28 cellular contexts compared by ENCODE assay signal in genomic region chr10:72890086-72890485, GRCh38. TPM values are rescaled to one million over a fixed set of nuclear protein-coding genes. Genes with fewer than 3 reads are reported as not detected.
"Had no signal": no experiment of that assay in that cellular context is flagged by ENCODE, and none has a peak within 500 bp of the region (broad histone marks: within the 10 kb centered on the region; RNA-seq: fewer than 3 reads in every experiment).

No MANE protein-coding gene starts in this region.

- H3K4me3 ChIP-seq: cardiac muscle cell, SK-N-MC had no signal

- H3K9me3 Mint-ChIP-seq: activated CD4-positive, alpha-beta memory T cell treated with anti-CD3 and anti-CD28 coated beads for 36 hours; activated CD4-positive, alpha-beta T cell treated with anti-CD3 and anti-CD28 coated beads, Interleukin-2, amount 10 ng/mL, durations not matched to agents 7 days and 5 days; activated naive CD4-positive, alpha-beta T cell treated with anti-CD3 and anti-CD28 coated beads for 36 hours; activated T-cell treated with anti-CD3 and anti-CD28 coated beads, Interleukin-2, amount 50 U/mL, for 4 hours; brain had no signal

- ATAC-seq: activated T-cell treated with anti-CD3 and anti-CD28 coated beads, Interleukin-2, amount 50 U/mL, for 4 hours; PC-3; Right ventricle myocardium inferior; T-cell had no signal

- FAIRE-seq: astrocyte, TTC549 had no signal

- H3K27ac ChIP-seq: cardiac muscle cell, SK-N-MC, VCaP had no signal

- H3K27me3 ChIP-seq: cardiac muscle cell had no signal

- H3K27ac Mint-ChIP-seq: activated CD4-positive, alpha-beta memory T cell treated with anti-CD3 and anti-CD28 coated beads for 36 hours; activated CD4-positive, alpha-beta T cell treated with anti-CD3 and anti-CD28 coated beads, Interleukin-2, amount 10 ng/mL, durations not matched to agents 7 days and 5 days; activated naive CD4-positive, alpha-beta T cell treated with anti-CD3 and anti-CD28 coated beads for 36 hours; activated naive CD8-positive, alpha-beta T cell; brain; T-cell had no signal

- H3K36me3 ChIP-seq: cardiac muscle cell had no signal

- DNase-seq: activated CD4-positive, alpha-beta memory T cell treated with anti-CD3 and anti-CD28 coated beads for 36 hours; activated CD4-positive, alpha-beta T cell treated with anti-CD3 and anti-CD28 coated beads, Interleukin-2, amount 10 ng/mL, durations not matched to agents 7 days and 5 days; activated CD4-positive, CD25-positive, alpha-beta regulatory T cell; activated CD8-positive, alpha-beta memory T cell treated with anti-CD3 and anti-CD28 coated beads for 24 hours; activated gamma-delta T cell; activated naive CD4-positive, alpha-beta T cell treated with anti-CD3 and anti-CD28 coated beads for 36 hours; activated T-cell treated with anti-CD3 and anti-CD28 coated beads, Interleukin-2, amount 50 U/mL, for 4 hours; amygdala; Karpas-422; NCI-H1436 treated with DMSO at 0.1 percent for 48 hours; NCI-H187; NCI-H2171; NCI-H2227 treated with DMSO at 0.1 percent for 48 hours; NCI-H510A; NCI-H526 treated with DMSO at 0.1 percent for 48 hours; NCI-H82; PC-3; T-cell; T1000 had no signal

- H3K27me3 Mint-ChIP-seq: brain had no signal

- H3K4me3 Mint-ChIP-seq: activated CD4-positive, alpha-beta memory T cell treated with anti-CD3 and anti-CD28 coated beads for 36 hours; activated CD4-positive, alpha-beta T cell treated with anti-CD3 and anti-CD28 coated beads, Interleukin-2, amount 10 ng/mL, durations not matched to agents 7 days and 5 days; activated naive CD4-positive, alpha-beta T cell treated with anti-CD3 and anti-CD28 coated beads for 36 hours; activated naive CD8-positive, alpha-beta T cell; activated T-cell treated with anti-CD3 and anti-CD28 coated beads, Interleukin-2, amount 50 U/mL, for 4 hours; brain; T-cell had no signal

RNA-seq across cellular contexts. Expression of gene OIT3, which starts 3.5 kb away (rescaled TPM):
- total RNA-seq: activated CD4-positive, alpha-beta memory T cell treated with anti-CD3 and anti-CD28 coated beads for 36 hours; activated CD4-positive, alpha-beta T cell treated with anti-CD3 and anti-CD28 coated beads, Interleukin-2, amount 10 ng/mL, durations not matched to agents 7 days and 5 days; activated naive CD4-positive, alpha-beta T cell treated with anti-CD3 and anti-CD28 coated beads for 36 hours; activated T-cell treated with anti-CD3 and anti-CD28 coated beads, Interleukin-2, amount 50 U/mL, for 4 hours; PC-3; Right ventricle myocardium inferior; RPMI7951; T-cell had no signal
